8 cellular contexts compared by ENCODE assay signal in genomic region chr2:85785027-85785822, GRCh38. TPM values are rescaled to one million over a fixed set of nuclear protein-coding genes. Genes with fewer than 3 reads are reported as not detected.
DNase-seq lines count a peak whose midpoint lies in the region; ATAC-seq, FAIRE-seq and TF ChIP-seq lines count a peak whose summit lies in the region.

No MANE protein-coding gene starts in this region.

- H3K27me3 ChIP-seq in ectodermal cell (ENCODE audit: control insufficient read depth, insufficient read depth, low read length, poor library complexity, severe bottlenecking) (no peaks in the 10 kb centered on the region), neural progenitor cell (peaks cover 8% of the 10 kb centered on the region)

- 60 to 70% methylated on average over 25 of the region's 25 CpGs for WGBS in ectodermal cell, 2 experiments

- peaks cover 4% of the 10 kb centered on the region for H3K27me3 Mint-ChIP-seq in neural progenitor cell (ENCODE audit: insufficient read depth, low read depth)

- H3K4me2 ChIP-seq in neural progenitor cell = no peak overlapping the region

- no peak for ATAC-seq in GM21526 (IDR thresholded peaks at IDR 0.05; ENCODE audit: low FRiP score, unreplicated experiment)
- ATAC-seq in HG03442 (IDR thresholded peaks at IDR 0.05; ENCODE audit: unreplicated experiment) = no peak

- no peaks in the 10 kb centered on the region for H3K9me3 ChIP-seq in ectodermal cell (ENCODE audit: control insufficient read depth, low read length)
- H3K9me3 ChIP-seq in neural progenitor cell (ENCODE audit: low read depth) = no peaks in the 10 kb centered on the region

- no peaks in the 10 kb centered on the region for H3K9me3 Mint-ChIP-seq in neural progenitor cell

- no peak overlapping the region for H3K4me3 Mint-ChIP-seq in neural progenitor cell

- no peaks in the 10 kb centered on the region for H4K20me1 ChIP-seq in neural progenitor cell (ENCODE audit: low read depth)

- H3F3A ChIP-seq in neural progenitor cell (ENCODE audit: low read depth) = peaks cover 6% of the 10 kb centered on the region

- no peak overlapping the region for H3K9ac ChIP-seq in neural progenitor cell

- peaks cover 8% of the 10 kb centered on the region for H3K36me3 Mint-ChIP-seq in neural progenitor cell

- H3K79me2 ChIP-seq in neural progenitor cell (ENCODE audit: low read depth) = no peaks in the 10 kb centered on the region

- no peak for TF ChIP-seq CTCF in neural progenitor cell (IDR thresholded peaks at IDR 0.05)

- H3K27ac Mint-ChIP-seq in neural progenitor cell = peak overlapping the region; percentile 85

- H3K4me3 ChIP-seq in ectodermal cell (ENCODE audit: insufficient read depth, low read depth, low read length) = no peak overlapping the region
- H3K4me3 ChIP-seq in neural progenitor cell = no peak overlapping the region

- H3K4me1 Mint-ChIP-seq in neural progenitor cell = peaks cover 28% of the 10 kb centered on the region

- peaks cover 12% of the 10 kb centered on the region for H3K4me1 ChIP-seq in ectodermal cell (ENCODE audit: control insufficient read depth, insufficient read depth, low read length)
- H3K4me1 ChIP-seq in neural progenitor cell = no peaks in the 10 kb centered on the region

- H3K36me3 ChIP-seq in ectodermal cell (ENCODE audit: control insufficient read depth, insufficient read depth, low read length) (no peaks in the 10 kb centered on the region), neural progenitor cell (no peaks in the 10 kb centered on the region)

- no peak for FAIRE-seq in frontal cortex (lab: Jason Lieb, UNC)

- peak; percentile 90 for DNase-seq in AG20443 (ENCODE audit: low spot score)
- peak; percentile 92 for DNase-seq in M059J (ENCODE audit: low read depth)
- DNase-seq in neural progenitor cell (ENCODE audit: low spot score) = peak; percentile 78
- DNase-seq in frontal cortex (ENCODE audit: low spot score in 2 of 2) = no peak
- DNase-seq in GM19240 (ENCODE audit: insufficient read length, low spot score) = no peak

- H3K27ac ChIP-seq in ectodermal cell (ENCODE audit: insufficient read depth, low read depth, low read length, poor library complexity, severe bottlenecking) (peak overlapping the region; percentile 36), neural progenitor cell (no peak overlapping the region)

- H2AFZ ChIP-seq in neural progenitor cell (replicated peaks) = no peak overlapping the region

RNA-seq across cellular contexts. Expression of gene ATOH8, which starts 31.4 kb away (rescaled TPM):
- total RNA-seq in M059J (2014; rRNA removed; shearing (Covaris generic)) = 21.4 and 43.0 TPM in 2 replicates
- 2.4 TPM for polyA plus RNA-seq in ectodermal cell (2013, experiment 1 of 4)
- 2.3 TPM for polyA plus RNA-seq in ectodermal cell (2013, experiment 2 of 4)
- polyA plus RNA-seq in ectodermal cell (2013, experiment 3 of 4) = 2.7 TPM
- 3.2 TPM for polyA plus RNA-seq in ectodermal cell (2013, experiment 4 of 4)
- total RNA-seq in neural progenitor cell (ENCODE audit: low replicate concordance) (0.43 TPM in 1 of 2 replicates, not detected in the other), frontal cortex (2.0 TPM)

Comparison
In these comparisons a context has a peak if more than half of its experiments do, and no peak if none do; other contexts are left out.
1. DNase-seq: peak in AG20443 (single experiment), M059J (single experiment) and neural progenitor cell (single experiment); none in frontal cortex (0 of 2) and GM19240 (single experiment).